8 cellular contexts compared by ENCODE assay signal in the genomic region with DNA sequence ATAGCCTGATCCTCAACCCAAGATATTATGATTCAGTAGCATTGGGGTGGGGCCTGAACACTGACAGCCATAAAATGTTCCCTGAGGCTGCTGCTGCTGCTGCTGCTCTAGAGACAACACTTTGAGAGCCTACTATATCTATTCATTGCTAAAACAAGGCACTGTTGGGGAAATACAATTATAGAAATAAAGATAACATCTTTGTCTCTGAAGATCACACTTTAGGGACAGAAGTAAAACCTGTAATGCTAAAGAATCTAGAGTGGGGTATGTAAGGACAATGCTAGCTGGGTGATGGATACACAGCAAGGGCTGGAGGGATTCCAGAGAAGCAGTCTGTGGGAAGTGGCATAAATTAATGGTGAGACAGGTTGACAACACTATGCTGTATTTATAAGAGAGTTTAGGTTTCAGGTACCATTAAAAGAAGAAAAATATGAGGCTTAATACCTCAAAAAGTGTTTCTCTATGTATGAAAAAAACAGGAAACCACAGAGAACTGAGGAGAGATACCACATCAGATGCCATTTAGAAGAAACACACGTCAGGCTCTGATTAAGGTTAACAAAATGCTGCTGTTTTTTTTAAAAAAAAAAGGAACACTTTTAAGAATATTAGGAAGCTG.
DNase-seq lines count a peak whose midpoint lies in the region; TF ChIP-seq lines count a peak whose summit lies in the region.

No MANE protein-coding gene starts in this region.

- no peaks in the 10 kb centered on the region for H3K79me2 ChIP-seq in MM.1S (ENCODE audit: low read length)

- intact Hi-C loops in spleen (cut with DNase I; ENCODE audit: low total_unique reads): no loop called here

- no peak for TF ChIP-seq POLR2A in spleen (IDR thresholded peaks at IDR 0.05)

- H3K27me3 ChIP-seq in MM.1S (replicated peaks; ENCODE audit: insufficient read depth, low read length) (no peaks in the 10 kb centered on the region), spleen (replicated peaks in 1 of 7) (no peaks in the 10 kb centered on the region)

- in situ Hi-C loops in astrocyte of the spinal cord (cut with HindIII; ENCODE audit: low sequenced_read_pairs): no loop called here

- peak; percentile 28 for DNase-seq in activated naive CD4-positive, alpha-beta T cell treated with Interleukin-2 at 50 U/mL for 16 hours
- no peak for DNase-seq in activated naive CD4-positive, alpha-beta T cell treated with anti-CD3 and anti-CD28 coated beads, Interleukin-2, amount 50 U/mL, for 16 hours
- DNase-seq in MM.1S: peak; percentile 70
- peak; percentile 40 for DNase-seq in astrocyte of the spinal cord (ENCODE audit: low read depth, low spot score)
- no peak for DNase-seq in spleen
- no peak for DNase-seq in GM19240 (ENCODE audit: insufficient read length, low spot score)
- DNase-seq in HPDE6-E6E7 (ENCODE audit: extremely low spot score): no peak
- no peak for DNase-seq in GM10266 (ENCODE audit: extremely low spot score)

- H3K9me3 ChIP-seq in MM.1S (replicated peaks; ENCODE audit: insufficient read depth, low read length) (no peaks in the 10 kb centered on the region), spleen (no peaks in the 10 kb centered on the region)

- H3K9ac ChIP-seq in MM.1S (ENCODE audit: low read length): no peak overlapping the region

- H3K27ac ChIP-seq in MM.1S (ENCODE audit: low read length) (peak overlapping the region; percentile 21; the same call in 1 of the 2 replicates), spleen (peak overlapping the region; percentile 57 to 88 (median 74))

- no peaks in the 10 kb centered on the region for H3K9me2 ChIP-seq in MM.1S (replicated peaks; ENCODE audit: insufficient read depth, low read length)

- no peak overlapping the region for H2AFZ ChIP-seq in MM.1S (ENCODE audit: low read length)

- no peaks in the 10 kb centered on the region for H4K20me1 ChIP-seq in MM.1S (ENCODE audit: insufficient read depth, low read length)

- H3K4me1 ChIP-seq in MM.1S (ENCODE audit: low read length) (peaks cover 9% of the 10 kb centered on the region; the same call in 1 of the 2 replicates), spleen (peaks cover 0 to 94% (median 44%) of the 10 kb centered on the region in 6 donors)

- peaks cover 4% of the 10 kb centered on the region; the same call in 1 of the 2 replicates for H3F3A ChIP-seq in MM.1S (ENCODE audit: insufficient read depth, low read length)

- no peak for TF ChIP-seq CTCF in MM.1S (IDR thresholded peaks at IDR 0.05; ENCODE audit: low read length)
- TF ChIP-seq CTCF in astrocyte of the spinal cord (IDR thresholded peaks at IDR 0.05; ENCODE audit: low read depth, low read length): no peak
- TF ChIP-seq CTCF in spleen (IDR thresholded peaks at IDR 0.05 in 8 of 11, conservative IDR thresholded peaks at IDR 0.05 in 3 of 11): no peak
- no peak for TF ChIP-seq CTCF in GM10266 (IDR thresholded peaks at IDR 0.05; ENCODE audit: control insufficient read depth, insufficient read depth, low read depth, missing control alignments)

- H3K36me3 ChIP-seq in MM.1S (replicated peaks; ENCODE audit: insufficient read depth, low read length) (no peaks in the 10 kb centered on the region), spleen (peaks cover 0 to 6% (median 0%) of the 10 kb centered on the region in 6 donors)

- peak overlapping the region; percentile 29 for H3K4me2 ChIP-seq in MM.1S (ENCODE audit: low read depth, low read length)

- 22 to 38% (median 30%) methylated on average over 1 of the region's 1 CpG for WGBS in spleen, 5 donors

- H3K4me3 ChIP-seq in MM.1S (ENCODE audit: low read length): no peak overlapping the region
- H3K4me3 ChIP-seq in astrocyte of the spinal cord (ENCODE audit: low read depth, low read length): no peak overlapping the region
- H3K4me3 ChIP-seq in spleen: no peak overlapping the region

Comparison
In these comparisons a context has a peak if more than half of its experiments do, and no peak if none do; other contexts are left out.
1. DNase-seq: peak in activated naive CD4-positive, alpha-beta T cell treated with Interleukin-2 at 50 U/mL for 16 hours (single experiment), MM.1S (single experiment) and astrocyte of the spinal cord (single experiment); none in activated naive CD4-positive, alpha-beta T cell treated with anti-CD3 and anti-CD28 coated beads, Interleukin-2, amount 50 U/mL, for 16 hours (single experiment), spleen (single experiment), GM19240 (single experiment), HPDE6-E6E7 (single experiment) and GM10266 (single experiment).